ENCODE assay signal across 8 cellular contexts in the genomic region with DNA sequence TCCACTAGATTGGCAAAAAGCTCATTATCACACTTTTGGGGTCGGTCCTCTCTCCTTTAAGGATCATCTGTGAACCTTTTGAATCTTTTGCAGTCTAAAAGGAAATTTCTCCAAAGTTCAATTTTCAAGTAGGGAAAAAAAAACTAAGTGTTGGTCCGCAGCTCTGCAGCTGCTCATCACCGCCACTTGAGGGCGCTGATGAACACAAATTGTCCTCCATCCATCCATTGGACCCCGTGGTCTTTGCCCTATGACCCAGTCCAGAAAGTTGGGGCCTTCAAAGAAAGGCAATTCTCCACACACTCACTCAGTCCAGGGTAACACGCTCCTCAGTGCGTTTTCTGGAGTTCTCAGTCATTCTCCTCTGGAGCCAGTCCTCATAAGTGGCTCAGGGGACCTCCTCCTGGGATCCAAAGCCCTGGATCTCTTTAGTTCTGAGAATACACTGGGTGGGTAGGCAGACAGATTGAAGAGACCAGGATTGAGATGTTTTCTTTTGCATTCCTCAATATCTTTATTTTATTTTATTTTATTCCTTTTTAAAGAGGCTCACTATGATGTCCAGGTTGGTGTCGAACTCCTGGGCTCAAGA.
DNase-seq lines count a peak whose midpoint lies in the region; ATAC-seq and TF ChIP-seq lines count a peak whose summit lies in the region.

No MANE protein-coding gene starts in this region.

- H3K27ac Mint-ChIP-seq in activated T-helper 2 cell treated with anti-CD3 and anti-CD28 coated beads, Interferon-gamma antibody, Interleukin-2, Interleukin-4, amounts not matched to agents 10 μg/mL and 5 μg/mL and 100 μg/mL, durations not matched to agents 14 hours and 24 hours and 36 hours = no peak overlapping the region

- H3K27ac ChIP-seq in SU-DHL-6 (ENCODE audit: low read depth, low read length) = no peak overlapping the region

- in situ Hi-C loops in GM13976 (cut with MboI; ENCODE audit: low sequenced_read_pairs, unreplicated experiment) = loop anchor here (25.0 kb wide), 3 partner anchors 383 to 733 kb away; no protein-coding TSS in a partner anchor

- no peaks in the 10 kb centered on the region for H3K9me3 ChIP-seq in SU-DHL-6 (ENCODE audit: insufficient read depth, low read length)

- no peak overlapping the region for H3K4me3 ChIP-seq in AG09309 (ENCODE audit: control insufficient read depth, low read depth, low read length)
- H3K4me3 ChIP-seq in SU-DHL-6 (ENCODE audit: insufficient read depth, low read length, poor library complexity, severe bottlenecking) = no peak overlapping the region

- H3K9ac ChIP-seq in SU-DHL-6 (ENCODE audit: low read length) = no peak overlapping the region

- H3K4me3 Mint-ChIP-seq in activated T-helper 2 cell treated with anti-CD3 and anti-CD28 coated beads, Interferon-gamma antibody, Interleukin-2, Interleukin-4, amounts not matched to agents 10 μg/mL and 5 μg/mL and 100 μg/mL, durations not matched to agents 14 hours and 24 hours and 36 hours (ENCODE audit: low read depth) = no peak overlapping the region

- no peak overlapping the region for H3K4me2 ChIP-seq in SU-DHL-6 (ENCODE audit: low read depth, low read length, poor library complexity, severe bottlenecking)

- no peaks in the 10 kb centered on the region for H3K27me3 Mint-ChIP-seq in activated T-helper 2 cell treated with anti-CD3 and anti-CD28 coated beads, Interferon-gamma antibody, Interleukin-2, Interleukin-4, amounts not matched to agents 10 μg/mL and 5 μg/mL and 100 μg/mL, durations not matched to agents 14 hours and 24 hours and 36 hours (ENCODE audit: low read depth)

- TF ChIP-seq CTCF in AG09309 (IDR thresholded peaks at IDR 0.05; ENCODE audit: control insufficient read depth, insufficient read depth, low read depth, low read length, missing control alignments) = peak; percentile 46
- TF ChIP-seq CTCF in GM13976 (IDR thresholded peaks at IDR 0.05; ENCODE audit: borderline replicate concordance, control extremely low read depth, extremely low read depth, insufficient read depth, missing control alignments) = peak; percentile 84
- TF ChIP-seq CTCF in SU-DHL-6 (IDR thresholded peaks at IDR 0.05; ENCODE audit: insufficient read depth, low read length, poor library complexity, severe bottlenecking) = peak; percentile 51

- H3K4me1 Mint-ChIP-seq in activated T-helper 2 cell treated with anti-CD3 and anti-CD28 coated beads, Interferon-gamma antibody, Interleukin-2, Interleukin-4, amounts not matched to agents 10 μg/mL and 5 μg/mL and 100 μg/mL, durations not matched to agents 14 hours and 24 hours and 36 hours (ENCODE audit: low read depth) = peaks cover 4% of the 10 kb centered on the region

- no peaks in the 10 kb centered on the region for H3K9me3 Mint-ChIP-seq in activated T-helper 2 cell treated with anti-CD3 and anti-CD28 coated beads, Interferon-gamma antibody, Interleukin-2, Interleukin-4, amounts not matched to agents 10 μg/mL and 5 μg/mL and 100 μg/mL, durations not matched to agents 14 hours and 24 hours and 36 hours

- no peaks in the 10 kb centered on the region for H3K36me3 Mint-ChIP-seq in activated T-helper 2 cell treated with anti-CD3 and anti-CD28 coated beads, Interferon-gamma antibody, Interleukin-2, Interleukin-4, amounts not matched to agents 10 μg/mL and 5 μg/mL and 100 μg/mL, durations not matched to agents 14 hours and 24 hours and 36 hours (ENCODE audit: low read depth)

- H2AFZ ChIP-seq in SU-DHL-6 (ENCODE audit: low read depth, low read length, severe bottlenecking) = no peak overlapping the region

- DNase-seq in AG09309 (ENCODE audit: low read depth) = no peak
- peak; percentile 65 for DNase-seq in GM13976 (ENCODE audit: low spot score)
- DNase-seq in iPS-NIHi7 (ENCODE audit: extremely low spot score) = peak; percentile 85
- DNase-seq in globus pallidus (ENCODE audit: low spot score) = no peak
- no peak for DNase-seq in activated T-helper 2 cell treated with anti-CD3 and anti-CD28 coated beads, Interferon-gamma antibody, Interleukin-2, Interleukin-4, amounts not matched to agents 10 μg/mL and 5 μg/mL and 100 μg/mL, durations not matched to agents 14 hours and 24 hours and 36 hours (ENCODE audit: low spot score)

- H3K79me2 ChIP-seq in SU-DHL-6 (ENCODE audit: insufficient read depth, low read length) = no peaks in the 10 kb centered on the region

- intact Hi-C loops in activated T-helper 2 cell treated with anti-CD3 and anti-CD28 coated beads, Interferon-gamma antibody, Interleukin-2, Interleukin-4, amounts not matched to agents 10 μg/mL and 5 μg/mL and 100 μg/mL, durations not matched to agents 14 hours and 24 hours and 36 hours (cut with micrococcal nuclease) = no loop called here

- H3K36me3 ChIP-seq in SU-DHL-6 (ENCODE audit: low read length) = no peaks in the 10 kb centered on the region

- no peaks in the 10 kb centered on the region for H3K27me3 ChIP-seq in SU-DHL-6 (ENCODE audit: low read length)

- ATAC-seq in esophagus mucosa (no peak), HG03460 (IDR thresholded peaks at IDR 0.05; ENCODE audit: unreplicated experiment) (no peak)

- H3F3A ChIP-seq in SU-DHL-6 (ENCODE audit: insufficient read depth) = no peaks in the 10 kb centered on the region

- H3K9me2 ChIP-seq in SU-DHL-6 (replicated peaks; ENCODE audit: insufficient read depth, low read length) = no peaks in the 10 kb centered on the region

- H4K20me1 ChIP-seq in SU-DHL-6 (ENCODE audit: low read depth, low read length) = no peaks in the 10 kb centered on the region

Comparison
In these comparisons a context has a peak if more than half of its experiments do, and no peak if none do; other contexts are left out.
1. DNase-seq: peak in GM13976 (single experiment) and iPS-NIHi7 (single experiment); none in AG09309 (single experiment), globus pallidus (single experiment) and activated T-helper 2 cell treated with anti-CD3 and anti-CD28 coated beads, Interferon-gamma antibody, Interleukin-2, Interleukin-4, amounts not matched to agents 10 μg/mL and 5 μg/mL and 100 μg/mL, durations not matched to agents 14 hours and 24 hours and 36 hours (single experiment).
2. Peak in every context shown above with its lines, with median percentiles within 50 percentile points of each other: CTCF ChIP-seq.